10 cellular contexts compared by ENCODE assay signal in the genomic region with DNA sequence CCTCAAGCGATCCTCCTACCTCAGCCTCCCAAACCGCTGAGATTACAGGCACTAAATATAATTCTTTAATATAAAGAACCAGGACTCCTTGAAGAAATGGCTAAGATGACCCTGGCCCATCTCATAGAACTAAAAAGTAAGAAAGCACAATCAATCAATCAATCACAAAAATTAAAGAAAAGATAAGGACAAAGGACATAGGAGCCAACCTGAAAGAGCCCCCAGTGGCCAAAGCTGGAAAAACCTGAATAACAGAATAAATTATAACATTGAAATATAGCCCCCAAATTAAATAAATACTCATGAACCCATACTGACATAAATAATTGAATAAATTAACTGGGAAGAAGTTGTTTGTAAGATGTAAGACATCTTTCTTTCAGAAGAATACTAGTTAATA. TPM values are rescaled to one million over a fixed set of nuclear protein-coding genes. Genes with fewer than 3 reads are reported as not detected.
DNase-seq lines count a peak whose midpoint lies in the region; ATAC-seq and TF ChIP-seq lines count a peak whose summit lies in the region.
"Had no signal": no experiment of that assay in that cellular context is flagged by ENCODE, and none has a peak within 500 bp of the region (broad histone marks: within the 10 kb centered on the region; RNA-seq: fewer than 3 reads in every experiment).

No MANE protein-coding gene starts in this region.

- peaks cover 7% of the 10 kb centered on the region for H3K4me1 Mint-ChIP-seq in Caco-2 (ENCODE audit: low read depth, unreplicated experiment)
- H3K4me1 Mint-ChIP-seq in activated naive CD8-positive, alpha-beta T cell treated with anti-CD3 and anti-CD28 coated beads, Interleukin-2, amount 50 U/mL, for 24 hours = peaks cover 5% of the 10 kb centered on the region
- H3K4me1 Mint-ChIP-seq in activated T-helper 1 cell treated with anti-CD3 and anti-CD28 coated beads, Interleukin-12 subunit alpha, Interleukin-12 subunit beta, Interleukin-2, Interleukin-4 antibody, amounts not matched to agents 30 ng/mL and 10 ng/mL and 1 ng/mL, durations not matched to agents 14 hours and 24 hours and 36 hours (ENCODE audit: low read depth) = peaks cover 10% of the 10 kb centered on the region

- DNase-seq in Caco-2 (no peak), HEK293T (ENCODE audit: extremely low spot score) (no peak), adrenal gland (no peak), right lobe of liver (no peak), SIG-M5 treated with dmso at 0.1 percent for 504 hours (lab: John Stamatoyannopoulos, UW; ENCODE audit: unreplicated experiment) (no peak)
- no peak for DNase-seq in activated naive CD8-positive, alpha-beta T cell treated with anti-CD3 and anti-CD28 coated beads, Interleukin-2, amount 50 U/mL, for 24 hours
- no peak for DNase-seq in activated T-helper 1 cell treated with anti-CD3 and anti-CD28 coated beads, Interleukin-12 subunit alpha, Interleukin-12 subunit beta, Interleukin-2, Interleukin-4 antibody, amounts not matched to agents 30 ng/mL and 10 ng/mL and 1 ng/mL, durations not matched to agents 14 hours and 24 hours and 36 hours (ENCODE audit: low spot score)
- DNase-seq in stimulated activated CD4-positive, alpha-beta T cell treated with anti-CD3 and anti-CD28 coated beads, Interleukin-4, amount 100 ng/mL, for 24 hours = no peak
- DNase-seq: activated T-cell treated with anti-CD3 and anti-CD28 coated beads, Interleukin-2, amount 50 U/mL, for 4 hours had no signal

- H3K36me3 ChIP-seq in Caco-2 (ENCODE audit: control insufficient read depth, insufficient read depth, low read length) (no peaks in the 10 kb centered on the region), adrenal gland (replicated peaks in 1 of 2) (no peaks in the 10 kb centered on the region), right lobe of liver (no peaks in the 10 kb centered on the region)

- ATAC-seq in right lobe of liver = no peak
- ATAC-seq in activated naive CD8-positive, alpha-beta T cell treated with anti-CD3 and anti-CD28 coated beads, Interleukin-2, amount 50 U/mL, for 24 hours = no peak
- ATAC-seq: activated T-cell treated with anti-CD3 and anti-CD28 coated beads, Interleukin-2, amount 50 U/mL, for 4 hours had no signal

- H3K9me3 ChIP-seq in Caco-2 (no peaks in the 10 kb centered on the region), adrenal gland (replicated peaks in 1 of 3) (no peaks in the 10 kb centered on the region), right lobe of liver (no peaks in the 10 kb centered on the region)

- no peaks in the 10 kb centered on the region for H3K9me3 Mint-ChIP-seq in Caco-2 (ENCODE audit: unreplicated experiment)
- no peaks in the 10 kb centered on the region for H3K9me3 Mint-ChIP-seq in activated naive CD8-positive, alpha-beta T cell treated with anti-CD3 and anti-CD28 coated beads, Interleukin-2, amount 50 U/mL, for 24 hours
- H3K9me3 Mint-ChIP-seq in activated T-helper 1 cell treated with anti-CD3 and anti-CD28 coated beads, Interleukin-12 subunit alpha, Interleukin-12 subunit beta, Interleukin-2, Interleukin-4 antibody, amounts not matched to agents 30 ng/mL and 10 ng/mL and 1 ng/mL, durations not matched to agents 14 hours and 24 hours and 36 hours = no peaks in the 10 kb centered on the region
- H3K9me3 Mint-ChIP-seq: activated T-cell treated with anti-CD3 and anti-CD28 coated beads, Interleukin-2, amount 50 U/mL, for 4 hours had no signal

- CTCF ChIA-PET in Caco-2 (lab: Charles Lee) (no interaction called here), HEK293T (lab: Yijun Ruan, JAX) (interaction anchor here (0.6 to 1.1 kb wide), 4 partner anchors 9 to 20 kb away, joined by 3 read pairs; no protein-coding TSS in a partner anchor)

- no TSS peak for BruUV-seq in Caco-2 (replicated peaks; lab: Mats Ljungman, UMichigan)

- TF ChIP-seq CTCF in Caco-2 (IDR thresholded peaks at IDR 0.05; ENCODE audit: insufficient read depth in 1 of 2, low read depth in 1 of 2, low read length in 1 of 2, severe bottlenecking in 1 of 2, unreplicated experiment in 1 of 2) = peak; percentile 13 to 39
- TF ChIP-seq CTCF in adrenal gland (IDR thresholded peaks at IDR 0.05) = peak; percentile 15 to 41 (median 28)
- peak; percentile 10 to 36 (median 36) for TF ChIP-seq CTCF in right lobe of liver (IDR thresholded peaks at IDR 0.05)

- H3K36me3 Mint-ChIP-seq in Caco-2 (ENCODE audit: insufficient read depth, unreplicated experiment) = no peaks in the 10 kb centered on the region
- no peaks in the 10 kb centered on the region for H3K36me3 Mint-ChIP-seq in activated naive CD8-positive, alpha-beta T cell treated with anti-CD3 and anti-CD28 coated beads, Interleukin-2, amount 50 U/mL, for 24 hours (ENCODE audit: low read depth)
- peaks cover 3% of the 10 kb centered on the region for H3K36me3 Mint-ChIP-seq in activated T-helper 1 cell treated with anti-CD3 and anti-CD28 coated beads, Interleukin-12 subunit alpha, Interleukin-12 subunit beta, Interleukin-2, Interleukin-4 antibody, amounts not matched to agents 30 ng/mL and 10 ng/mL and 1 ng/mL, durations not matched to agents 14 hours and 24 hours and 36 hours (ENCODE audit: low read depth)

- H3K27ac ChIP-seq in adrenal gland = no peak overlapping the region
- no peak overlapping the region for H3K27ac ChIP-seq in right lobe of liver

- H3K4me3 ChIP-seq in Caco-2 (ENCODE audit: low read depth, low read length) (no peak overlapping the region), adrenal gland (no peak overlapping the region), right lobe of liver (no peak overlapping the region)

- H3K4me3 Mint-ChIP-seq in Caco-2 (ENCODE audit: unreplicated experiment) = no peak overlapping the region
- no peak overlapping the region for H3K4me3 Mint-ChIP-seq in activated naive CD8-positive, alpha-beta T cell treated with anti-CD3 and anti-CD28 coated beads, Interleukin-2, amount 50 U/mL, for 24 hours
- H3K4me3 Mint-ChIP-seq in activated T-helper 1 cell treated with anti-CD3 and anti-CD28 coated beads, Interleukin-12 subunit alpha, Interleukin-12 subunit beta, Interleukin-2, Interleukin-4 antibody, amounts not matched to agents 30 ng/mL and 10 ng/mL and 1 ng/mL, durations not matched to agents 14 hours and 24 hours and 36 hours = no peak overlapping the region
- H3K4me3 Mint-ChIP-seq: activated T-cell treated with anti-CD3 and anti-CD28 coated beads, Interleukin-2, amount 50 U/mL, for 4 hours had no signal

- H3K27me3 Mint-ChIP-seq in Caco-2 (ENCODE audit: insufficient read depth, unreplicated experiment) = no peaks in the 10 kb centered on the region
- H3K27me3 Mint-ChIP-seq in activated naive CD8-positive, alpha-beta T cell treated with anti-CD3 and anti-CD28 coated beads, Interleukin-2, amount 50 U/mL, for 24 hours = no peaks in the 10 kb centered on the region
- H3K27me3 Mint-ChIP-seq in activated T-helper 1 cell treated with anti-CD3 and anti-CD28 coated beads, Interleukin-12 subunit alpha, Interleukin-12 subunit beta, Interleukin-2, Interleukin-4 antibody, amounts not matched to agents 30 ng/mL and 10 ng/mL and 1 ng/mL, durations not matched to agents 14 hours and 24 hours and 36 hours (ENCODE audit: insufficient read depth) = no peaks in the 10 kb centered on the region

- POLR2A ChIA-PET in Caco-2 (lab: Charles Lee) (no interaction called here), HEK293T (lab: Yijun Ruan, JAX) (interaction anchor here (1.0 kb wide), 1 partner anchor 362 kb away, joined by 3 read pairs; no protein-coding TSS in a partner anchor)

- H3K27me3 ChIP-seq in Caco-2 (replicated peaks; ENCODE audit: control insufficient read depth, insufficient read depth, low read length) (no peaks in the 10 kb centered on the region), adrenal gland (no peaks in the 10 kb centered on the region), right lobe of liver (no peaks in the 10 kb centered on the region)

- H3K27ac Mint-ChIP-seq in Caco-2 (ENCODE audit: unreplicated experiment) = no peak overlapping the region
- H3K27ac Mint-ChIP-seq in activated naive CD8-positive, alpha-beta T cell treated with anti-CD3 and anti-CD28 coated beads, Interleukin-2, amount 50 U/mL, for 24 hours = no peak overlapping the region
- no peak overlapping the region for H3K27ac Mint-ChIP-seq in activated T-helper 1 cell treated with anti-CD3 and anti-CD28 coated beads, Interleukin-12 subunit alpha, Interleukin-12 subunit beta, Interleukin-2, Interleukin-4 antibody, amounts not matched to agents 30 ng/mL and 10 ng/mL and 1 ng/mL, durations not matched to agents 14 hours and 24 hours and 36 hours

- H3K4me1 ChIP-seq in Caco-2 (no peaks in the 10 kb centered on the region), adrenal gland (replicated peaks in 1 of 2) (peaks cover 0 to 3% of the 10 kb centered on the region in 2 donors), right lobe of liver (peaks cover 0 to under 1% (median 0%) of the 10 kb centered on the region in 4 donors)

- intact Hi-C loops in Caco-2 (cut with micrococcal nuclease; ENCODE audit: unreplicated experiment) = no loop called here
- intact Hi-C loops in adrenal gland (cut with DNase I) = loop anchor here in 1 of 2 donors (10.0 kb wide), 1 partner anchor 131 kb away; no protein-coding TSS in a partner anchor
- intact Hi-C loops in right lobe of liver (cut with DNase I) = no loop called here
- intact Hi-C loops in activated T-helper 1 cell treated with anti-CD3 and anti-CD28 coated beads, Interleukin-12 subunit alpha, Interleukin-12 subunit beta, Interleukin-2, Interleukin-4 antibody, amounts not matched to agents 30 ng/mL and 10 ng/mL and 1 ng/mL, durations not matched to agents 14 hours and 24 hours and 36 hours (cut with micrococcal nuclease) = no loop called here

- no peak for TF ChIP-seq POLR2A in adrenal gland (IDR thresholded peaks at IDR 0.05)
- TF ChIP-seq POLR2A in right lobe of liver (IDR thresholded peaks at IDR 0.05) = no peak

- 96 to 100% (median 99%) methylated on average over 2 of the region's 2 CpGs for WGBS in adrenal gland, 4 donors
- 100% methylated on average over 2 of the region's 2 CpGs for WGBS in right lobe of liver (ENCODE audit: insufficient coverage, low coverage, low lambda C conversion rate, missing lambda C conversion rate)

TF ChIP-seq in HEK293T, 16 proteins besides CTCF, POLR2A, EP300 and RAD21 (continues in another document):
- TF ChIP-seq BHLHE40 (IDR thresholded peaks at IDR 0.05; ENCODE audit: borderline replicate concordance) = no peak

RNA-seq across cellular contexts. Expression of a gene that starts 8.9 kb away (rescaled TPM):
- total RNA-seq in Caco-2 (2022) = 0.07 and 0.19 TPM in 2 replicates
- under 1 TPM in 3 of 8 donors, not detected in 5; 0.04 to 0.07 (median 0.07) TPM for total RNA-seq in adrenal gland
- polyA plus RNA-seq in adrenal gland = under 1 TPM in 1 of 3 donors, not detected in 2; 0.03 TPM
- total RNA-seq in right lobe of liver = under 1 TPM in 1 of 6 experiments, not detected in 5; 0.14 TPM
- total RNA-seq in activated T-helper 1 cell treated with anti-CD3 and anti-CD28 coated beads, Interleukin-12 subunit alpha, Interleukin-12 subunit beta, Interleukin-2, Interleukin-4 antibody, amounts not matched to agents 30 ng/mL and 10 ng/mL and 1 ng/mL, durations not matched to agents 14 hours and 24 hours and 36 hours = 0.12 TPM in 1 of 2 replicates, not detected in the other
- total RNA-seq: HT1080 had no signal

RNA-seq across cellular contexts. Expression of a gene that starts 45.9 kb away (rescaled TPM):
- total RNA-seq in Caco-2 (2022) (681 and 698 TPM in 2 replicates), adrenal gland (100 to 1,000 TPM; 246 to 350 (median 269) TPM), right lobe of liver (100 to 1,000 TPM in 3 of 6 experiments, 10 to 100 TPM in 3; 76.3 to 189 (median 120) TPM)
- 100 to 1,000 TPM; 104 to 465 (median 111) TPM for polyA plus RNA-seq in adrenal gland
- total RNA-seq in activated T-helper 1 cell treated with anti-CD3 and anti-CD28 coated beads, Interleukin-12 subunit alpha, Interleukin-12 subunit beta, Interleukin-2, Interleukin-4 antibody, amounts not matched to agents 30 ng/mL and 10 ng/mL and 1 ng/mL, durations not matched to agents 14 hours and 24 hours and 36 hours = 665 and 668 TPM in 2 replicates
